15 cellular contexts compared by ENCODE assay signal in genomic region chr4:118776166-118776954, GRCh38. TPM values are rescaled to one million over a fixed set of nuclear protein-coding genes. Genes with fewer than 3 reads are reported as not detected.
A peak's percentile ranks its signal among the peaks of the same experiment; 100 is the strongest.
DNase-seq lines count a peak whose midpoint lies in the region; ATAC-seq and TF ChIP-seq lines count a peak whose summit lies in the region.
"Had no signal": no experiment of that assay in that cellular context is flagged by ENCODE, and none has a peak within 500 bp of the region (broad histone marks: within the 10 kb centered on the region; RNA-seq: fewer than 3 reads in every experiment).

No MANE protein-coding gene starts in this region.

- no peak overlapping the region for H2AFZ ChIP-seq in osteoblast (ENCODE audit: low read length)

- intact Hi-C loops in esophagus squamous epithelium (cut with DNase I), result loop anchor here (10.0 kb wide), 2 partner anchors 108 to 188 kb away; partner anchors contain the start of gene SYNPO2

- H3K36me3 ChIP-seq in esophagus squamous epithelium (no peaks in the 10 kb centered on the region), osteoblast (ENCODE audit: insufficient read depth, low read length) (peaks cover 11% of the 10 kb centered on the region)

- no peak for TF ChIP-seq POLR2A in esophagus squamous epithelium (IDR thresholded peaks at IDR 0.05)

- peaks cover 13% of the 10 kb centered on the region in 2 donors for H3K9me3 Mint-ChIP-seq in stimulated activated naive CD8-positive, alpha-beta T cell treated with anti-CD3 and anti-CD28 coated beads, Interleukin-15, amount 100 ng/mL, for 72 hours

- no peaks in the 10 kb centered on the region for H3K36me3 Mint-ChIP-seq in T-helper 17 cell (ENCODE audit: low read depth)

- H3K4me3 Mint-ChIP-seq in T-helper 17 cell, result no peak overlapping the region
- no peak overlapping the region for H3K4me3 Mint-ChIP-seq in stimulated activated naive CD8-positive, alpha-beta T cell treated with anti-CD3 and anti-CD28 coated beads, Interleukin-15, amount 100 ng/mL, for 72 hours
- H3K4me3 Mint-ChIP-seq: activated naive CD4-positive, alpha-beta T cell treated with anti-CD3 and anti-CD28 coated beads, Interleukin-2, amount 10 ng/mL, durations not matched to agents 7 days and 5 days; IgD-negative memory B cell had no signal

- peaks cover 6% of the 10 kb centered on the region for H3K4me1 Mint-ChIP-seq in T-helper 17 cell
- no peaks in the 10 kb centered on the region for H3K4me1 Mint-ChIP-seq in stimulated activated naive CD8-positive, alpha-beta T cell treated with anti-CD3 and anti-CD28 coated beads, Interleukin-15, amount 100 ng/mL, for 72 hours
- H3K4me1 Mint-ChIP-seq: activated naive CD4-positive, alpha-beta T cell treated with anti-CD3 and anti-CD28 coated beads, Interleukin-2, amount 10 ng/mL, durations not matched to agents 7 days and 5 days; IgD-negative memory B cell had no signal

- TF ChIP-seq CTCF in esophagus squamous epithelium (IDR thresholded peaks at IDR 0.05), result no peak
- no peak for TF ChIP-seq CTCF in osteoblast (IDR thresholded peaks at IDR 0.05; ENCODE audit: extremely low read depth, low read depth, low read length)

- peak overlapping the region in 3 of 4 donors; percentile 34 to 54 (median 36) for H3K27ac ChIP-seq in esophagus squamous epithelium
- H3K27ac ChIP-seq in osteoblast (ENCODE audit: low read depth, low read length), result peak overlapping the region; percentile 47

- H3K9me3 ChIP-seq in T-helper 17 cell (ENCODE audit: control insufficient read depth, low read length, poor library complexity, severe bottlenecking), result no peaks in the 10 kb centered on the region
- H3K9me3 ChIP-seq in esophagus squamous epithelium, result no peaks in the 10 kb centered on the region
- H3K9me3 ChIP-seq in osteoblast (ENCODE audit: low read depth, low read length), result no peaks in the 10 kb centered on the region

- H3K79me2 ChIP-seq in osteoblast (ENCODE audit: insufficient read depth, low read length), result peaks cover 44% of the 10 kb centered on the region

- peak overlapping the region; percentile 47 for H3K27ac Mint-ChIP-seq in T-helper 17 cell
- H3K27ac Mint-ChIP-seq in stimulated activated naive CD8-positive, alpha-beta T cell treated with anti-CD3 and anti-CD28 coated beads, Interleukin-15, amount 100 ng/mL, for 72 hours, result no peak overlapping the region
- H3K27ac Mint-ChIP-seq: activated naive CD4-positive, alpha-beta T cell treated with anti-CD3 and anti-CD28 coated beads, Interleukin-2, amount 10 ng/mL, durations not matched to agents 7 days and 5 days; IgD-negative memory B cell had no signal

- H3K27me3 Mint-ChIP-seq in T-helper 17 cell, result no peaks in the 10 kb centered on the region
- H3K27me3 Mint-ChIP-seq in stimulated activated naive CD8-positive, alpha-beta T cell treated with anti-CD3 and anti-CD28 coated beads, Interleukin-15, amount 100 ng/mL, for 72 hours, result no peaks in the 10 kb centered on the region
- H3K27me3 Mint-ChIP-seq: activated naive CD4-positive, alpha-beta T cell treated with anti-CD3 and anti-CD28 coated beads, Interleukin-2, amount 10 ng/mL, durations not matched to agents 7 days and 5 days; IgD-negative memory B cell had no signal

- H4K20me1 ChIP-seq in osteoblast (ENCODE audit: insufficient read depth, low read length), result peaks cover 37% of the 10 kb centered on the region

- peak overlapping the region; percentile 13 for H3K4me2 ChIP-seq in osteoblast (ENCODE audit: insufficient read depth, low read length)

- H3K4me1 ChIP-seq in esophagus squamous epithelium (peaks cover 0 to 41% (median 8%) of the 10 kb centered on the region in 3 donors), osteoblast (ENCODE audit: insufficient read depth, low read length) (peaks cover 49% of the 10 kb centered on the region)

- 65 to 75% methylated on average over 1 of the region's 1 CpG for WGBS in esophagus squamous epithelium, 2 donors

- H3K27me3 ChIP-seq in esophagus squamous epithelium (no peaks in the 10 kb centered on the region), osteoblast (ENCODE audit: insufficient read depth, low read length) (no peaks in the 10 kb centered on the region)

- H3K4me3 ChIP-seq in esophagus squamous epithelium (no peak overlapping the region), osteoblast (ENCODE audit: insufficient read depth, low read length) (no peak overlapping the region)
- H3K4me3 ChIP-seq: lung had no signal

- DNase-seq in EL, result peak; percentile 67
- no peak for DNase-seq in T-helper 17 cell
- no peak for DNase-seq in esophagus squamous epithelium (lab: John Stamatoyannopoulos, UW)
- DNase-seq in osteoblast (ENCODE audit: insufficient read length, low spot score, missing footprints), result no peak
- no peak for DNase-seq in stimulated activated naive CD8-positive, alpha-beta T cell treated with anti-CD3 and anti-CD28 coated beads, Interleukin-15, amount 100 ng/mL, for 72 hours
- DNase-seq in AG08396 (ENCODE audit: low spot score), result no peak
- no peak for DNase-seq in NCI-H187 treated with DMSO at 0.1 percent for 48 hours (lab: John Stamatoyannopoulos, UW)
- no peak for DNase-seq in NCI-H2196 treated with DMSO at 0.1 percent for 48 hours (lab: John Stamatoyannopoulos, UW; ENCODE audit: unreplicated experiment)
- DNase-seq: activated naive CD4-positive, alpha-beta T cell treated with anti-CD3 and anti-CD28 coated beads, Interleukin-2, amount 10 ng/mL, durations not matched to agents 7 days and 5 days; cortex of kidney; head of caudate nucleus; stimulated activated CD4-positive, alpha-beta T cell treated with anti-CD3 and anti-CD28 coated beads, Interleukin-4, amount 100 ng/mL, for 1 hour; stimulated activated naive CD4-positive, alpha-beta T cell had no signal

- no peak for ATAC-seq in T-helper 17 cell
- no peak for ATAC-seq in stimulated activated naive CD8-positive, alpha-beta T cell treated with anti-CD3 and anti-CD28 coated beads, Interleukin-15, amount 100 ng/mL, for 72 hours

RNA-seq across cellular contexts. Expression of gene SEC24D, which starts 59.6 kb away (rescaled TPM):
- total RNA-seq in T-helper 17 cell (10 to 100 TPM; 30.9 to 31.2 TPM), esophagus squamous epithelium (10 to 100 TPM; 18.5 to 33.6 (median 21.6) TPM), osteoblast (111 and 116 TPM in 2 replicates)
